9 cellular contexts compared by ENCODE assay signal in the genomic region with DNA sequence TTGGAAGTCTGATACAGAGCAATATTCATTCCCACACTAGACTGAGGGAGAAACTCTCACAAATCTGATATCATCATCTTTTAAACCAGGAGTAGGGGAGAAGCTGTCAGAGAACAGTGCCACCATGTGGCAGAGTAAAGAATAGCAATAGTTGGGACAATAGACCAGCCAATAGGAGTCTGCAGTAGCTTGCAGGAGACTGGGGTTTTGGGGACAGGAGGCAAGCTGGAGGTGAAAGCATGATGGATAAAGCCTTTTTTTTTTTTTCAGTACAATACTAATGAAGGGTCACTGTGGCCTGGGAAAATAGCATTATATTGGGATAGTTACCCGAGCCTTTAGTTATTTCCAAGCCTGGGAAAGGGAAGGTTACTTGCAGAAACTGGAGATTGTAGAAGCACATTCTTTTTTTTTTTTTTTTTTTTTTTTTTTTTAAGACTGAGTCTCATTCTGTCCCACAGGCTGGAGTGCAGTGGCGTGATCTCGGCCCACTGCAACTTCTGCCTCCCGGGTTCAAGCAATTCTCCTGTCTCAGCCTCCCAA.
A peak's percentile ranks its signal among the peaks of the same experiment; 100 is the strongest.
DNase-seq lines count a peak whose midpoint lies in the region; ATAC-seq and TF ChIP-seq lines count a peak whose summit lies in the region.
"Had no signal": no experiment of that assay in that cellular context is flagged by ENCODE, and none has a peak within 500 bp of the region (broad histone marks: within the 10 kb centered on the region; RNA-seq: fewer than 3 reads in every experiment).

No MANE protein-coding gene starts in this region.

- H3K4me1 Mint-ChIP-seq in CD8-positive, alpha-beta T cell (ENCODE audit: low read depth), result peaks cover 8% of the 10 kb centered on the region
- H3K4me1 Mint-ChIP-seq in activated CD4-positive, alpha-beta T cell treated with anti-CD3 and anti-CD28 coated beads, Interleukin-2, amount 10 ng/mL, durations not matched to agents 24 days and 14 days, result peaks cover 7% of the 10 kb centered on the region

- no peaks in the 10 kb centered on the region for H3K9me3 ChIP-seq in CD8-positive, alpha-beta T cell (ENCODE audit: low read length)
- no peaks in the 10 kb centered on the region for H3K9me3 ChIP-seq in lower lobe of right lung

- intact Hi-C loops in CD8-positive, alpha-beta T cell (cut with DNase I, micrococcal nuclease), result loop anchor here (1.0 to 10.0 kb wide), 9 partner anchors 17 to 461 kb away; a partner anchor contains a TSS
- intact Hi-C loops in activated CD4-positive, alpha-beta T cell treated with anti-CD3 and anti-CD28 coated beads, Interleukin-2, amount 10 ng/mL, durations not matched to agents 24 days and 14 days (cut with micrococcal nuclease), result loop anchor here (1.0 to 10.0 kb wide), 6 partner anchors 48 to 893 kb away; a partner anchor contains a TSS
- intact Hi-C loops in lower lobe of right lung (cut with DNase I), result no loop called here

- POLR2A ChIA-PET in CD8-positive, alpha-beta T cell (lab: Charles Lee), result interaction anchor here (0.6 to 3.3 kb wide), 12 partner anchors 10 to 412 kb away, joined by 3 to 22 read pairs (median 4); no protein-coding TSS in a partner anchor

- CTCF ChIA-PET in CD8-positive, alpha-beta T cell (lab: Charles Lee), result interaction anchor here (0.5 to 3.8 kb wide), 40 partner anchors 9 to 1173 kb away, joined by 3 to 136 read pairs (median 4); no protein-coding TSS in a partner anchor

- peaks cover 6% of the 10 kb centered on the region for H3K4me1 ChIP-seq in CD8-positive, alpha-beta T cell (ENCODE audit: insufficient read depth, low read length)
- no peaks in the 10 kb centered on the region for H3K4me1 ChIP-seq in lower lobe of right lung

- H3K36me3 Mint-ChIP-seq in CD8-positive, alpha-beta T cell, result no peaks in the 10 kb centered on the region
- no peaks in the 10 kb centered on the region for H3K36me3 Mint-ChIP-seq in activated CD4-positive, alpha-beta T cell treated with anti-CD3 and anti-CD28 coated beads, Interleukin-2, amount 10 ng/mL, durations not matched to agents 24 days and 14 days (ENCODE audit: low read depth)

- TF ChIP-seq CTCF in CD8-positive, alpha-beta T cell (IDR thresholded peaks at IDR 0.05), result peak; percentile 87
- TF ChIP-seq CTCF in lower lobe of right lung (IDR thresholded peaks at IDR 0.05), result peak; percentile 88

- peak overlapping the region; percentile 28 for H3K27ac Mint-ChIP-seq in CD8-positive, alpha-beta T cell
- no peak overlapping the region for H3K27ac Mint-ChIP-seq in activated CD4-positive, alpha-beta T cell treated with anti-CD3 and anti-CD28 coated beads, Interleukin-2, amount 10 ng/mL, durations not matched to agents 24 days and 14 days
- H3K27ac Mint-ChIP-seq: dendritic cell treated with granulocyte-macrophage colony-stimulating factor and Interleukin-4, amounts not matched to agents 40 ng/mL and 50 ng/mL, for 4 days had no signal

- no peak overlapping the region for H3K4me3 ChIP-seq in CD8-positive, alpha-beta T cell (ENCODE audit: low read depth, low read length)
- H3K4me3 ChIP-seq in lower lobe of right lung, result no peak overlapping the region

- peaks cover 3% of the 10 kb centered on the region for H3K27me3 Mint-ChIP-seq in CD8-positive, alpha-beta T cell (ENCODE audit: low read depth)
- H3K27me3 Mint-ChIP-seq in activated CD4-positive, alpha-beta T cell treated with anti-CD3 and anti-CD28 coated beads, Interleukin-2, amount 10 ng/mL, durations not matched to agents 24 days and 14 days, result peaks cover 36% of the 10 kb centered on the region
- H3K27me3 Mint-ChIP-seq: dendritic cell treated with granulocyte-macrophage colony-stimulating factor and Interleukin-4, amounts not matched to agents 40 ng/mL and 50 ng/mL, for 4 days had no signal

- no peak overlapping the region for H3K27ac ChIP-seq in CD8-positive, alpha-beta T cell (ENCODE audit: low read depth, low read length)
- no peak overlapping the region for H3K27ac ChIP-seq in lower lobe of right lung

- peak; percentile 38 to 79 (median 67) for DNase-seq in CD8-positive, alpha-beta T cell
- DNase-seq in NCI-H460 (ENCODE audit: extremely low read depth, low read depth) (peak; percentile 72), dedifferentiated amniotic fluid mesenchymal stem cell (ENCODE audit: extremely low spot score) (peak; percentile 80), lower lobe of right lung (no peak)
- DNase-seq in activated CD4-positive, alpha-beta T cell treated with anti-CD3 and anti-CD28 coated beads, Interleukin-2, amount 10 ng/mL, durations not matched to agents 24 days and 14 days, result peak; percentile 94
- peak; percentile 29 to 39 for DNase-seq in stimulated activated CD8-positive, alpha-beta memory T cell treated with anti-CD3 and anti-CD28 coated beads, Interleukin-2, amount 100 ng/mL, for 1 hour (ENCODE audit: low read depth in 2 of 2)

- no peaks in the 10 kb centered on the region for H3K27me3 ChIP-seq in CD8-positive, alpha-beta T cell (ENCODE audit: insufficient read depth, low read length)
- no peaks in the 10 kb centered on the region for H3K27me3 ChIP-seq in lower lobe of right lung (ENCODE audit: low read depth)

- H3K4me3 Mint-ChIP-seq in CD8-positive, alpha-beta T cell, result no peak overlapping the region
- H3K4me3 Mint-ChIP-seq in activated CD4-positive, alpha-beta T cell treated with anti-CD3 and anti-CD28 coated beads, Interleukin-2, amount 10 ng/mL, durations not matched to agents 24 days and 14 days, result no peak overlapping the region
- H3K4me3 Mint-ChIP-seq: dendritic cell treated with granulocyte-macrophage colony-stimulating factor and Interleukin-4, amounts not matched to agents 40 ng/mL and 50 ng/mL, for 4 days had no signal

- no peaks in the 10 kb centered on the region for H3K9me3 Mint-ChIP-seq in CD8-positive, alpha-beta T cell
- H3K9me3 Mint-ChIP-seq in activated CD4-positive, alpha-beta T cell treated with anti-CD3 and anti-CD28 coated beads, Interleukin-2, amount 10 ng/mL, durations not matched to agents 24 days and 14 days, result peaks cover 4% of the 10 kb centered on the region
- H3K9me3 Mint-ChIP-seq: dendritic cell treated with granulocyte-macrophage colony-stimulating factor and Interleukin-4, amounts not matched to agents 40 ng/mL and 50 ng/mL, for 4 days had no signal

- no peaks in the 10 kb centered on the region for H3K36me3 ChIP-seq in CD8-positive, alpha-beta T cell (ENCODE audit: insufficient read depth, low read length)
- H3K36me3 ChIP-seq in lower lobe of right lung, result no peaks in the 10 kb centered on the region

- ATAC-seq in CD8-positive, alpha-beta T cell, result peak; percentile 100
- peak; percentile 95 for ATAC-seq in GM19328 (IDR thresholded peaks at IDR 0.05; ENCODE audit: unreplicated experiment)
- peak; percentile 98 for ATAC-seq in HG03432 (IDR thresholded peaks at IDR 0.05; ENCODE audit: unreplicated experiment)
- peak; percentile 89 to 96 for ATAC-seq in lower lobe of right lung
